In the genomic region with DNA sequence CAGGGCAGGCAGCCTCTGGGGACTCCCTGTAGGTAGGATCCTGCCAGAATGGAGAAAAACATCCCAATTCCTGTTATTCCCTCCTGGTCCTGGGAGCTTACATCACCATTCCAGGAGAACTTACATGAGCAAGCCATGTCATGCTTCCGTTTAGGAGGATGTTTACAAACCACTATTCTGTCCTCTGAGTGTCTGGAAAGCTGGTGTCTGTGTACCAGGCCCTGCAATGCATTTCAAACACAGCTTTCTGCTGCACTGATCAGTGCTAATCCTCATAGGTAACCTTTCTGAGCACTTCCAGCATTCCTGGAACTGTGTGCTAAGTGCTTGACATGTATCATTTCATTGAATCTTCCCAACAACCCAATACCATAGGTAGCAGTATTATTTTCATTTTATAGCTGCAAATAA, we compare ENCODE assay signal across 2 cellular contexts.
TF ChIP-seq lines count a peak whose summit lies in the region.

No MANE protein-coding gene starts in this region.

TF ChIP-seq in GM12878, 131 proteins besides CTCF, POLR2A, EP300 and RAD21:
- no peak for TF ChIP-seq CEBPB (IDR thresholded peaks at IDR 0.05; ENCODE audit: borderline replicate concordance in 1 of 2, low read depth in 2 of 2, low read length in 2 of 2)
- 0 out of 2 replicates have a peak, but pooled peaks have one; percentile 13 for TF ChIP-seq GATAD2B (conservative IDR thresholded peaks at IDR 0.05; ENCODE audit: low read depth)

TF ChIP-seq in HepG2, 621 proteins besides CTCF, POLR2A, EP300 and RAD21:
- TF ChIP-seq ZNF432 (CRISPR knock-in tag; IDR thresholded peaks at IDR 0.05; ENCODE audit: borderline replicate concordance) (no peak), ZIK1 (CRISPR knock-in tag; IDR thresholded peaks at IDR 0.05; ENCODE audit: borderline replicate concordance, low read depth) (no peak), FOXA3 (CRISPR knock-in tag; IDR thresholded peaks at IDR 0.05) (peak; percentile 20; the same call in 1 of the 2 replicates), NR2F6 (IDR thresholded peaks at IDR 0.05) (no peak), NR2F6 (CRISPR knock-in tag; IDR thresholded peaks at IDR 0.05) (no peak), FOXA1 (IDR thresholded peaks at IDR 0.05) (no peak), FOXA1 (CRISPR knock-in tag; IDR thresholded peaks at IDR 0.05) (0 out of 2 replicates have a peak, but pooled peaks have one; percentile 12), ELF3 (CRISPR knock-in tag; IDR thresholded peaks at IDR 0.05) (peak; percentile 13; the same call in 1 of the 2 replicates), NFRKB (IDR thresholded peaks at IDR 0.05) (no peak)
